8 cellular contexts compared by ENCODE assay signal in the genomic region with DNA sequence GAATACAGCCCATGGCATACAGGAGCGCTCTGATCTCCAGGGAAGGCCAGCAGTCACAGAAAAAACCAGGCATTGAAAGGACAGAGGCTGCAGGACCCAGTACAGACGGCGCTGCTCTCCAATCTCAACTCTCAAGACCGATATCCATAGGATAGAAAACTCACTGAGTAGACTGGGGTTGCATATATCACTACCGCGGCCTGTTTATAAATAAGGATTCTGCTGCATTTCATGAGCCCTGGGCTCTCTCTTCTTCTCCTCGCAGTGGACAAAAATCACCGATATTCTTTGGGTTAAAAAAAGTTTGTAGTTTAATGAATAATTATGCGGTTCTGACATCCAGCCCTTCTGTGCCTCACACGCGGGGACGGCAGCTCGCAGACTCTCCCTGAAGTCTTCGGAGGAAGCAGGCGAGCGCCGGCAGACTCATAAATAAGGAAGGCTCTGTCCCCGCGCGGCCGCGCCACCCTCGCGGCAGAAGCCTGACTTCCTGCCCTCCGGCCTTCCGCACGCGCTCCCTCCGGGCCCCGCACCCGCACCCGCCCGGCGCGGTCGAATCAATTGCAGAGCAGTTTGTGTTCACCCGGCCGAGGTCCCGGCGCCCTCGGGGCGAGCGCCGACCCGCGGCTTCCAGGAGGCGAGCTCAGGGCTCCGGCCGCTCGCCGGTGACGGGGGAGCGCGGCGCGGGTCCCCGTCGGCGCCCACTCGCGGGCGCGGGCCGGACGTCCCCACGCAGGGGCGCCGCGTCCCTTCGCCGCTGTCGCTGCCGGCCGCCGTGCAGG. TPM values are rescaled to one million over a fixed set of nuclear protein-coding genes. Genes with fewer than 3 reads are reported as not detected.
DNase-seq lines count a peak whose midpoint lies in the region; ATAC-seq, FAIRE-seq and TF ChIP-seq lines count a peak whose summit lies in the region.

Gene FAM78A (minus strand): TSS at position 404 of the 782 bp plus-strand sequence. CDS start 331 bp downstream, at position 73.

- H3K27ac ChIP-seq in Karpas-422 (ENCODE audit: low read length) (peak within 1 kb of the TSS; percentile 82), prostate gland (peak within 1 kb of the TSS; percentile 35 to 51)

- intact Hi-C loops in cardiac septum (cut with DNase I) = loop anchor here (5.0 to 10.0 kb wide), 3 partner anchors 59 to 119 kb away; partner anchors contain the start of gene PRRC2B
- intact Hi-C loops in prostate gland (cut with DNase I) = loop anchor here (5.0 kb wide), 1 partner anchor 51 kb away; no protein-coding TSS in a partner anchor

- no peak for TF ChIP-seq POLR2A in prostate gland (IDR thresholded peaks at IDR 0.05)

- peak within 1 kb of the TSS; percentile 91 for H3K4me2 ChIP-seq in Karpas-422 (ENCODE audit: low read depth, low read length, poor library complexity, severe bottlenecking)

- H3K36me3 ChIP-seq in Karpas-422 (ENCODE audit: insufficient read depth, low read length) = no peaks in the 10 kb centered on the region
- no peaks in the 10 kb centered on the region for H3K36me3 ChIP-seq in prostate gland

- H3K9me2 ChIP-seq in Karpas-422 (replicated peaks; ENCODE audit: insufficient read depth, low read length) = no peaks in the 10 kb centered on the region

- no peaks in the 10 kb centered on the region for H3K27me3 Mint-ChIP-seq in activated T-cell treated with anti-CD3 and anti-CD28 coated beads, Interleukin-2, amount 50 U/mL, for 4 hours (ENCODE audit: low read depth)

- H3K4me1 ChIP-seq in Karpas-422 (ENCODE audit: low read length) = peaks cover 41% of the 10 kb centered on the region
- no peaks in the 10 kb centered on the region for H3K4me1 ChIP-seq in prostate gland (replicated peaks)

- peak within 1 kb of the TSS; percentile 90 for H3K9ac ChIP-seq in Karpas-422 (ENCODE audit: low read length)

- no peaks in the 10 kb centered on the region for H3K36me3 Mint-ChIP-seq in activated T-cell treated with anti-CD3 and anti-CD28 coated beads, Interleukin-2, amount 50 U/mL, for 4 hours (ENCODE audit: insufficient read depth)

- peak; percentile 20 for DNase-seq in COLO668 (lab: John Stamatoyannopoulos, UW; ENCODE audit: unreplicated experiment)
- peak; percentile 86 for DNase-seq in Karpas-422
- DNase-seq in activated T-cell treated with anti-CD3 and anti-CD28 coated beads, Interleukin-2, amount 50 U/mL, for 4 hours = no peak
- DNase-seq in cardiac septum (ENCODE audit: low spot score) = peak; percentile 93
- DNase-seq in prostate gland (ENCODE audit: low spot score) = no peak
- DNase-seq in HTR-8/SVneo (ENCODE audit: insufficient read length, low spot score) = no peak
- DNase-seq in A172 (ENCODE audit: low spot score) = no peak
- DNase-seq in hippocampal formation (lab: John Stamatoyannopoulos, UW) = no peak

- ATAC-seq in activated T-cell treated with anti-CD3 and anti-CD28 coated beads, Interleukin-2, amount 50 U/mL, for 4 hours = peak; percentile 6 to 11

- H3K9me3 ChIP-seq in Karpas-422 (ENCODE audit: low read length) (no peaks in the 10 kb centered on the region), prostate gland (no peaks in the 10 kb centered on the region)

- no peak for FAIRE-seq in HTR-8/SVneo (lab: Jason Lieb, UNC)

- H3K9me3 Mint-ChIP-seq in activated T-cell treated with anti-CD3 and anti-CD28 coated beads, Interleukin-2, amount 50 U/mL, for 4 hours = no peaks in the 10 kb centered on the region

- peaks cover 51% of the 10 kb centered on the region for H3K79me2 ChIP-seq in Karpas-422 (ENCODE audit: low read length)

- no peaks in the 10 kb centered on the region for H4K20me1 ChIP-seq in Karpas-422 (ENCODE audit: insufficient read depth, low read depth, low read length)

- 23% methylated on average over 25 of the region's 75 CpGs for WGBS in prostate gland

- no peaks in the 10 kb centered on the region for H3K27me3 ChIP-seq in Karpas-422 (ENCODE audit: low read length)
- H3K27me3 ChIP-seq in prostate gland (replicated peaks; ENCODE audit: insufficient read depth) = no peaks in the 10 kb centered on the region

- no peak within 1 kb of the TSS for H2AFZ ChIP-seq in Karpas-422 (ENCODE audit: low read length)

- peaks cover 27% of the 10 kb centered on the region for H3K4me1 Mint-ChIP-seq in activated T-cell treated with anti-CD3 and anti-CD28 coated beads, Interleukin-2, amount 50 U/mL, for 4 hours (ENCODE audit: low read depth)

- no peak for TF ChIP-seq CTCF in prostate gland (IDR thresholded peaks at IDR 0.05)

- H3K4me3 Mint-ChIP-seq in activated T-cell treated with anti-CD3 and anti-CD28 coated beads, Interleukin-2, amount 50 U/mL, for 4 hours = peak within 1 kb of the TSS; percentile 88

- H3K4me3 ChIP-seq in Karpas-422 (ENCODE audit: low read length) (peak within 1 kb of the TSS; percentile 83), prostate gland (peak within 1 kb of the TSS; percentile 47 to 63)

RNA-seq across cellular contexts. Expression of gene FAM78A, which starts in this region (rescaled TPM):
- 31.6 and 43.9 TPM in 2 replicates for total RNA-seq in Karpas-422 (2014; rRNA removed; shearing (Covaris generic); ENCODE audit: low replicate concordance)
- total RNA-seq in activated T-cell treated with anti-CD3 and anti-CD28 coated beads, Interleukin-2, amount 50 U/mL, for 4 hours = 10 to 100 TPM; 24.1 to 31.3 (median 29.8) TPM
- total RNA-seq in cardiac septum (27.2 TPM), prostate gland (10 to 100 TPM in 1 of 2 donors, under 1 TPM in 1; 0.73 to 16.4 TPM)
- 1.8 and 2.5 TPM in 2 replicates for total RNA-seq in A172 (2014; rRNA removed; shearing (Covaris generic))

Comparison
In these comparisons a context has a peak if more than half of its experiments do, and no peak if none do; other contexts are left out.
1. DNase-seq: peak in COLO668 (single experiment), Karpas-422 (single experiment) and cardiac septum (single experiment); none in activated T-cell treated with anti-CD3 and anti-CD28 coated beads, Interleukin-2, amount 50 U/mL, for 4 hours (single experiment), prostate gland (single experiment), HTR-8/SVneo (single experiment), A172 (single experiment) and hippocampal formation (0 of 2).